In genomic region chr15:38149315-38149714, GRCh38 we compare ENCODE assay signal across 28 cellular contexts.
"Had no signal": no experiment of that assay in that cellular context is flagged by ENCODE, and none has a peak within 500 bp of the region (broad histone marks: within the 10 kb centered on the region; RNA-seq: fewer than 3 reads in every experiment).

No MANE protein-coding gene starts in this region.

- H3K27ac Mint-ChIP-seq: activated CD4-positive, alpha-beta T cell treated with anti-CD3 and anti-CD28 coated beads, Interleukin-2, amount 10 ng/mL, durations not matched to agents 7 days and 5 days; activated CD8-positive, alpha-beta T cell treated with anti-CD3 and anti-CD28 coated beads, Interleukin-2, amount 10 ng/mL, durations not matched to agents 7 days and 5 days; activated naive CD4-positive, alpha-beta T cell treated with anti-CD3 and anti-CD28 coated beads for 36 hours; activated naive CD4-positive, alpha-beta T cell treated with anti-CD3 and anti-CD28 coated beads, Interleukin-2, amount 50 U/mL, for 72 hours; activated T-cell treated with anti-CD3 and anti-CD28 coated beads, Interleukin-2, amount 50 U/mL, for 24 hours; activated T-helper 1 cell treated with anti-CD3 and anti-CD28 coated beads, Interleukin-12 subunit alpha, Interleukin-12 subunit beta, Interleukin-2, Interleukin-4 antibody, amounts not matched to agents 30 ng/mL and 10 ng/mL and 1 ng/mL, durations not matched to agents 14 hours and 24 hours and 36 hours; T-helper 1 cell treated with Interleukin-12 subunit alpha and Interleukin-12 subunit beta and Interleukin-4 antibody, amounts not matched to agents 30 μg/mL and 1 μg/mL, for 36 hours; T-helper 2 cell treated with Interferon-gamma antibody and Interleukin-4, amounts not matched to agents 5 μg/mL and 100 μg/mL, for 36 hours had no signal

- H3K4me2 ChIP-seq: SK-N-SH had no signal

- H3K4me3 Mint-ChIP-seq: activated CD4-positive, alpha-beta T cell treated with anti-CD3 and anti-CD28 coated beads, Interleukin-2, amount 10 ng/mL, durations not matched to agents 7 days and 5 days; activated CD8-positive, alpha-beta T cell treated with anti-CD3 and anti-CD28 coated beads, Interleukin-2, amount 10 ng/mL, durations not matched to agents 7 days and 5 days; activated naive CD4-positive, alpha-beta T cell treated with anti-CD3 and anti-CD28 coated beads for 36 hours; activated T-cell treated with anti-CD3 and anti-CD28 coated beads, Interleukin-2, amount 50 U/mL, for 24 hours; activated T-helper 1 cell treated with anti-CD3 and anti-CD28 coated beads, Interleukin-12 subunit alpha, Interleukin-12 subunit beta, Interleukin-2, Interleukin-4 antibody, amounts not matched to agents 30 ng/mL and 10 ng/mL and 1 ng/mL, durations not matched to agents 14 hours and 24 hours and 36 hours; T-helper 1 cell treated with Interleukin-12 subunit alpha and Interleukin-12 subunit beta and Interleukin-4 antibody, amounts not matched to agents 30 μg/mL and 1 μg/mL, for 36 hours; T-helper 2 cell treated with Interferon-gamma antibody and Interleukin-4, amounts not matched to agents 5 μg/mL and 100 μg/mL, for 36 hours had no signal

- H3K4me1 ChIP-seq: adrenal gland, colonic mucosa had no signal

- H3K4me3 ChIP-seq: adrenal gland, colonic mucosa, SJSA1 had no signal

- H3K27ac ChIP-seq: adrenal gland, brain microvascular endothelial cell, colonic mucosa, SJSA1 had no signal

- H3K27me3 ChIP-seq: adrenal gland, brain microvascular endothelial cell, colonic mucosa, SJSA1 had no signal

- H3K9me3 ChIP-seq: colonic mucosa, SK-N-SH had no signal

- FAIRE-seq: TTC549 had no signal

- H3K9ac ChIP-seq: SK-N-SH had no signal

- H3K9me3 Mint-ChIP-seq: activated T-helper 1 cell treated with anti-CD3 and anti-CD28 coated beads, Interleukin-12 subunit alpha, Interleukin-12 subunit beta, Interleukin-2, Interleukin-4 antibody, amounts not matched to agents 30 ng/mL and 10 ng/mL and 1 ng/mL, durations not matched to agents 14 hours and 24 hours and 36 hours had no signal

- H3K36me3 ChIP-seq: adrenal gland, brain microvascular endothelial cell, colonic mucosa, SJSA1 had no signal

- DNase-seq: activated CD4-positive, alpha-beta T cell treated with anti-CD3 and anti-CD28 coated beads, Interleukin-2, amount 10 ng/mL, durations not matched to agents 7 days and 5 days; activated CD4-positive, alpha-beta T cell treated with anti-CD3 and anti-CD28 coated beads, Interleukin-2, amount 50 U/mL, for 48 hours; activated CD8-positive, alpha-beta T cell treated with anti-CD3 and anti-CD28 coated beads, Interleukin-2, amount 10 ng/mL, durations not matched to agents 7 days and 5 days; activated gamma-delta T cell treated with Interleukin-2 at 50 U/mL for 16 hours; activated naive CD4-positive, alpha-beta T cell treated with anti-CD3 and anti-CD28 coated beads for 36 hours; activated T-cell treated with anti-CD3 and anti-CD28 coated beads, Interleukin-2, amount 50 U/mL, for 24 hours; adrenal gland; brain microvascular endothelial cell; central memory CD4-positive, alpha-beta T cell; colonic mucosa; NCI-H1048; NCI-H1105 treated with DMSO at 0.1 percent for 48 hours; NCI-H1436; NCI-H1694 treated with DMSO at 0.1 percent for 48 hours; NCI-H2029; NCI-H345; NCI-H510A; NCI-H526 treated with DMSO at 0.1 percent for 48 hours; NCI-H82; RPMI8226; SHP77 treated with DMSO at 0.1 percent for 48 hours; SK-N-SH had no signal
